1 cellular context compared by ENCODE assay signal in the genomic region with DNA sequence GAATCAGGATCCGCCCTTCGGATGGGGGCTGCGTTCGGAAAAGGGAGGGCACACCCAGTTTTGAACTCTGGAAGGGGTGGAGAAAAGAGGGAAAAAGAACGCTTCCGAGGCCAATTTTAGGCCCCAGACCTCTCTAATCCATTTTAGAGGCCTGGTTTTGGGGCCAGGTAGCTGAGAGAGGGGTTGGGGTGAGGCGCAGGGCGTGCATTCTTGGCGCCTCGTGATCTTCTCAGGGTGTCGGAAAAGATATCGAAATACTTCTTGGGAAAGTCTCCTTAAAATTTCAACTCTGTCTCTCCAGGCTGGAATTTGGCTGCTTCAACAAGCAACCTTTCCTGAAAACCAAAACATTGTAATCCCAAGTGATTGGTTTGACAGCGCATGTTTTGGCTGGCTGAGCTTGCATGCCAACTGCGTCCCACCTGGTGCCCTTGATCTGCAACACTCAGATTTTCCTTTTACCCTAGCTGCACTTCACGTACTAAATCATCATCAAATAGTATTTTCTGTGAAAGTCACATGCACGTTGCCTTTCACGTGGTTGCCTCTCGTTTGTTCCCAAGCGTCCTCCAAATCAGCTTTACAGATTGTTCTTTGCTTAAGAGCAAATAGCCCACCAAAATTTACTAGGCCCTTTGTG.
TF ChIP-seq lines count a peak whose summit lies in the region.

No MANE protein-coding gene starts in this region.

TF ChIP-seq in HepG2, 621 proteins besides CTCF, POLR2A, EP300 and RAD21 (continued from another document and continues in another):
- TF ChIP-seq SRSF9 (IDR thresholded peaks at IDR 0.05; ENCODE audit: borderline replicate concordance, insufficient read depth, low read depth, low read length, poor library complexity, severe bottlenecking) (no peak), ELF1 (CRISPR knock-in tag; IDR thresholded peaks at IDR 0.05) (no peak), SALL2 (CRISPR knock-in tag; IDR thresholded peaks at IDR 0.05) (no peak), PAX8 (CRISPR knock-in tag; IDR thresholded peaks at IDR 0.05; ENCODE audit: borderline replicate concordance) (no peak), ZNF839 (CRISPR knock-in tag; IDR thresholded peaks at IDR 0.05; ENCODE audit: borderline replicate concordance) (no peak), MTA3 (CRISPR knock-in tag; IDR thresholded peaks at IDR 0.05) (no peak), ZNF552 (CRISPR knock-in tag; IDR thresholded peaks at IDR 0.05; ENCODE audit: borderline replicate concordance) (no peak), DMAP1 (CRISPR knock-in tag; IDR thresholded peaks at IDR 0.05) (no peak), EEA1 (CRISPR knock-in tag; IDR thresholded peaks at IDR 0.05; ENCODE audit: borderline replicate concordance) (no peak), FOSL2 (CRISPR knock-in tag; IDR thresholded peaks at IDR 0.05) (no peak)
- TF ChIP-seq, protein P1, sequence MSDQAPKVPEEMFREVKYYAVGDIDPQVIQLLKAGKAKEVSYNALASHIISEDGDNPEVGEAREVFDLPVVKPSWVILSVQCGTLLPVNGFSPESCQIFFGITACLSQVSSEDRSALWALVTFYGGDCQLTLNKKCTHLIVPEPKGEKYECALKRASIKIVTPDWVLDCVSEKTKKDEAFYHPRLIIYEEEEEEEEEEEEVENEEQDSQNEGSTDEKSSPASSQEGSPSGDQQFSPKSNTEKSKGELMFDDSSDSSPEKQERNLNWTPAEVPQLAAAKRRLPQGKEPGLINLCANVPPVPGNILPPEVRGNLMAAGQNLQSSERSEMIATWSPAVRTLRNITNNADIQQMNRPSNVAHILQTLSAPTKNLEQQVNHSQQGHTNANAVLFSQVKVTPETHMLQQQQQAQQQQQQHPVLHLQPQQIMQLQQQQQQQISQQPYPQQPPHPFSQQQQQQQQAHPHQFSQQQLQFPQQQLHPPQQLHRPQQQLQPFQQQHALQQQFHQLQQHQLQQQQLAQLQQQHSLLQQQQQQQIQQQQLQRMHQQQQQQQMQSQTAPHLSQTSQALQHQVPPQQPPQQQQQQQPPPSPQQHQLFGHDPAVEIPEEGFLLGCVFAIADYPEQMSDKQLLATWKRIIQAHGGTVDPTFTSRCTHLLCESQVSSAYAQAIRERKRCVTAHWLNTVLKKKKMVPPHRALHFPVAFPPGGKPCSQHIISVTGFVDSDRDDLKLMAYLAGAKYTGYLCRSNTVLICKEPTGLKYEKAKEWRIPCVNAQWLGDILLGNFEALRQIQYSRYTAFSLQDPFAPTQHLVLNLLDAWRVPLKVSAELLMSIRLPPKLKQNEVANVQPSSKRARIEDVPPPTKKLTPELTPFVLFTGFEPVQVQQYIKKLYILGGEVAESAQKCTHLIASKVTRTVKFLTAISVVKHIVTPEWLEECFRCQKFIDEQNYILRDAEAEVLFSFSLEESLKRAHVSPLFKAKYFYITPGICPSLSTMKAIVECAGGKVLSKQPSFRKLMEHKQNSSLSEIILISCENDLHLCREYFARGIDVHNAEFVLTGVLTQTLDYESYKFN (CRISPR knock-in tag; conservative IDR thresholded peaks at IDR 0.05), result no peak
- TF ChIP-seq, protein P2, sequence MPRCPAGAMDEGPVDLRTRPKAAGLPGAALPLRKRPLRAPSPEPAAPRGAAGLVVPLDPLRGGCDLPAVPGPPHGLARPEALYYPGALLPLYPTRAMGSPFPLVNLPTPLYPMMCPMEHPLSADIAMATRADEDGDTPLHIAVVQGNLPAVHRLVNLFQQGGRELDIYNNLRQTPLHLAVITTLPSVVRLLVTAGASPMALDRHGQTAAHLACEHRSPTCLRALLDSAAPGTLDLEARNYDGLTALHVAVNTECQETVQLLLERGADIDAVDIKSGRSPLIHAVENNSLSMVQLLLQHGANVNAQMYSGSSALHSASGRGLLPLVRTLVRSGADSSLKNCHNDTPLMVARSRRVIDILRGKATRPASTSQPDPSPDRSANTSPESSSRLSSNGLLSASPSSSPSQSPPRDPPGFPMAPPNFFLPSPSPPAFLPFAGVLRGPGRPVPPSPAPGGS (CRISPR knock-in tag; IDR thresholded peaks at IDR 0.05), result 0 out of 2 replicates have a peak, but pooled peaks have one; percentile 8
- TF ChIP-seq, protein P3, sequence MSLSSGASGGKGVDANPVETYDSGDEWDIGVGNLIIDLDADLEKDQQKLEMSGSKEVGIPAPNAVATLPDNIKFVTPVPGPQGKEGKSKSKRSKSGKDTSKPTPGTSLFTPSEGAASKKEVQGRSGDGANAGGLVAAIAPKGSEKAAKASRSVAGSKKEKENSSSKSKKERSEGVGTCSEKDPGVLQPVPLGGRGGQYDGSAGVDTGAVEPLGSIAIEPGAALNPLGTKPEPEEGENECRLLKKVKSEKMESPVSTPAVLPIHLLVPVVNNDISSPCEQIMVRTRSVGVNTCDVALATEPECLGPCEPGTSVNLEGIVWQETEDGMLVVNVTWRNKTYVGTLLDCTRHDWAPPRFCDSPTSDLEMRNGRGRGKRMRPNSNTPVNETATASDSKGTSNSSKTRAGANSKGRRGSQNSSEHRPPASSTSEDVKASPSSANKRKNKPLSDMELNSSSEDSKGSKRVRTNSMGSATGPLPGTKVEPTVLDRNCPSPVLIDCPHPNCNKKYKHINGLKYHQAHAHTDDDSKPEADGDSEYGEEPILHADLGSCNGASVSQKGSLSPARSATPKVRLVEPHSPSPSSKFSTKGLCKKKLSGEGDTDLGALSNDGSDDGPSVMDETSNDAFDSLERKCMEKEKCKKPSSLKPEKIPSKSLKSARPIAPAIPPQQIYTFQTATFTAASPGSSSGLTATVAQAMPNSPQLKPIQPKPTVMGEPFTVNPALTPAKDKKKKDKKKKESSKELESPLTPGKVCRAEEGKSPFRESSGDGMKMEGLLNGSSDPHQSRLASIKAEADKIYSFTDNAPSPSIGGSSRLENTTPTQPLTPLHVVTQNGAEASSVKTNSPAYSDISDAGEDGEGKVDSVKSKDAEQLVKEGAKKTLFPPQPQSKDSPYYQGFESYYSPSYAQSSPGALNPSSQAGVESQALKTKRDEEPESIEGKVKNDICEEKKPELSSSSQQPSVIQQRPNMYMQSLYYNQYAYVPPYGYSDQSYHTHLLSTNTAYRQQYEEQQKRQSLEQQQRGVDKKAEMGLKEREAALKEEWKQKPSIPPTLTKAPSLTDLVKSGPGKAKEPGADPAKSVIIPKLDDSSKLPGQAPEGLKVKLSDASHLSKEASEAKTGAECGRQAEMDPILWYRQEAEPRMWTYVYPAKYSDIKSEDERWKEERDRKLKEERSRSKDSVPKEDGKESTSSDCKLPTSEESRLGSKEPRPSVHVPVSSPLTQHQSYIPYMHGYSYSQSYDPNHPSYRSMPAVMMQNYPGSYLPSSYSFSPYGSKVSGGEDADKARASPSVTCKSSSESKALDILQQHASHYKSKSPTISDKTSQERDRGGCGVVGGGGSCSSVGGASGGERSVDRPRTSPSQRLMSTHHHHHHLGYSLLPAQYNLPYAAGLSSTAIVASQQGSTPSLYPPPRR (CRISPR knock-in tag; IDR thresholded peaks at IDR 0.05; ENCODE audit: borderline replicate concordance), result no peak
- TF ChIP-seq, protein P4, sequence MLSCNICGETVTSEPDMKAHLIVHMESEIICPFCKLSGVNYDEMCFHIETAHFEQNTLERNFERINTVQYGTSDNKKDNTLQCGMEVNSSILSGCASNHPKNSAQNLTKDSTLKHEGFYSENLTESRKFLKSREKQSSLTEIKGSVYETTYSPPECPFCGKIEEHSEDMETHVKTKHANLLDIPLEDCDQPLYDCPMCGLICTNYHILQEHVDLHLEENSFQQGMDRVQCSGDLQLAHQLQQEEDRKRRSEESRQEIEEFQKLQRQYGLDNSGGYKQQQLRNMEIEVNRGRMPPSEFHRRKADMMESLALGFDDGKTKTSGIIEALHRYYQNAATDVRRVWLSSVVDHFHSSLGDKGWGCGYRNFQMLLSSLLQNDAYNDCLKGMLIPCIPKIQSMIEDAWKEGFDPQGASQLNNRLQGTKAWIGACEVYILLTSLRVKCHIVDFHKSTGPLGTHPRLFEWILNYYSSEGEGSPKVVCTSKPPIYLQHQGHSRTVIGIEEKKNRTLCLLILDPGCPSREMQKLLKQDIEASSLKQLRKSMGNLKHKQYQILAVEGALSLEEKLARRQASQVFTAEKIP (CRISPR knock-in tag; IDR thresholded peaks at IDR 0.05; ENCODE audit: borderline replicate concordance), result no peak
- TF ChIP-seq, protein P5, sequence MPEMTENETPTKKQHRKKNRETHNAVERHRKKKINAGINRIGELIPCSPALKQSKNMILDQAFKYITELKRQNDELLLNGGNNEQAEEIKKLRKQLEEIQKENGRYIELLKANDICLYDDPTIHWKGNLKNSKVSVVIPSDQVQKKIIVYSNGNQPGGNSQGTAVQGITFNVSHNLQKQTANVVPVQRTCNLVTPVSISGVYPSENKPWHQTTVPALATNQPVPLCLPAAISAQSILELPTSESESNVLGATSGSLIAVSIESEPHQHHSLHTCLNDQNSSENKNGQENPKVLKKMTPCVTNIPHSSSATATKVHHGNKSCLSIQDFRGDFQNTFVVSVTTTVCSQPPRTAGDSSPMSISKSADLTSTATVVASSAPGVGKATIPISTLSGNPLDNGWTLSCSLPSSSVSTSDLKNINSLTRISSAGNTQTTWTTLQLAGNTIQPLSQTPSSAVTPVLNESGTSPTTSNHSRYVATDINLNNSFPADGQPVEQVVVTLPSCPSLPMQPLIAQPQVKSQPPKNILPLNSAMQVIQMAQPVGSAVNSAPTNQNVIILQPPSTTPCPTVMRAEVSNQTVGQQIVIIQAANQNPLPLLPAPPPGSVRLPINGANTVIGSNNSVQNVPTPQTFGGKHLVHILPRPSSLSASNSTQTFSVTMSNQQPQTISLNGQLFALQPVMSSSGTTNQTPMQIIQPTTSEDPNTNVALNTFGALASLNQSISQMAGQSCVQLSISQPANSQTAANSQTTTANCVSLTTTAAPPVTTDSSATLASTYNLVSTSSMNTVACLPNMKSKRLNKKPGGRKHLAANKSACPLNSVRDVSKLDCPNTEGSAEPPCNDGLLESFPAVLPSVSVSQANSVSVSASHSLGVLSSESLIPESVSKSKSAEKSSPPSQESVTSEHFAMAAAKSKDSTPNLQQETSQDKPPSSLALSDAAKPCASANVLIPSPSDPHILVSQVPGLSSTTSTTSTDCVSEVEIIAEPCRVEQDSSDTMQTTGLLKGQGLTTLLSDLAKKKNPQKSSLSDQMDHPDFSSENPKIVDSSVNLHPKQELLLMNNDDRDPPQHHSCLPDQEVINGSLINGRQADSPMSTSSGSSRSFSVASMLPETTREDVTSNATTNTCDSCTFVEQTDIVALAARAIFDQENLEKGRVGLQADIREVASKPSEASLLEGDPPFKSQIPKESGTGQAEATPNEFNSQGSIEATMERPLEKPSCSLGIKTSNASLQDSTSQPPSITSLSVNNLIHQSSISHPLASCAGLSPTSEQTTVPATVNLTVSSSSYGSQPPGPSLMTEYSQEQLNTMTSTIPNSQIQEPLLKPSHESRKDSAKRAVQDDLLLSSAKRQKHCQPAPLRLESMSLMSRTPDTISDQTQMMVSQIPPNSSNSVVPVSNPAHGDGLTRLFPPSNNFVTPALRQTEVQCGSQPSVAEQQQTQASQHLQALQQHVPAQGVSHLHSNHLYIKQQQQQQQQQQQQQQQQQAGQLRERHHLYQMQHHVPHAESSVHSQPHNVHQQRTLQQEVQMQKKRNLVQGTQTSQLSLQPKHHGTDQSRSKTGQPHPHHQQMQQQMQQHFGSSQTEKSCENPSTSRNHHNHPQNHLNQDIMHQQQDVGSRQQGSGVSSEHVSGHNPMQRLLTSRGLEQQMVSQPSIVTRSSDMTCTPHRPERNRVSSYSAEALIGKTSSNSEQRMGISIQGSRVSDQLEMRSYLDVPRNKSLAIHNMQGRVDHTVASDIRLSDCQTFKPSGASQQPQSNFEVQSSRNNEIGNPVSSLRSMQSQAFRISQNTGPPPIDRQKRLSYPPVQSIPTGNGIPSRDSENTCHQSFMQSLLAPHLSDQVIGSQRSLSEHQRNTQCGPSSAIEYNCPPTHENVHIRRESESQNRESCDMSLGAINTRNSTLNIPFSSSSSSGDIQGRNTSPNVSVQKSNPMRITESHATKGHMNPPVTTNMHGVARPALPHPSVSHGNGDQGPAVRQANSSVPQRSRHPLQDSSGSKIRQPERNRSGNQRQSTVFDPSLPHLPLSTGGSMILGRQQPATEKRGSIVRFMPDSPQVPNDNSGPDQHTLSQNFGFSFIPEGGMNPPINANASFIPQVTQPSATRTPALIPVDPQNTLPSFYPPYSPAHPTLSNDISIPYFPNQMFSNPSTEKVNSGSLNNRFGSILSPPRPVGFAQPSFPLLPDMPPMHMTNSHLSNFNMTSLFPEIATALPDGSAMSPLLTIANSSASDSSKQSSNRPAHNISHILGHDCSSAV (CRISPR knock-in tag; IDR thresholded peaks at IDR 0.05; ENCODE audit: borderline replicate concordance), result no peak
- TF ChIP-seq, protein P6, sequence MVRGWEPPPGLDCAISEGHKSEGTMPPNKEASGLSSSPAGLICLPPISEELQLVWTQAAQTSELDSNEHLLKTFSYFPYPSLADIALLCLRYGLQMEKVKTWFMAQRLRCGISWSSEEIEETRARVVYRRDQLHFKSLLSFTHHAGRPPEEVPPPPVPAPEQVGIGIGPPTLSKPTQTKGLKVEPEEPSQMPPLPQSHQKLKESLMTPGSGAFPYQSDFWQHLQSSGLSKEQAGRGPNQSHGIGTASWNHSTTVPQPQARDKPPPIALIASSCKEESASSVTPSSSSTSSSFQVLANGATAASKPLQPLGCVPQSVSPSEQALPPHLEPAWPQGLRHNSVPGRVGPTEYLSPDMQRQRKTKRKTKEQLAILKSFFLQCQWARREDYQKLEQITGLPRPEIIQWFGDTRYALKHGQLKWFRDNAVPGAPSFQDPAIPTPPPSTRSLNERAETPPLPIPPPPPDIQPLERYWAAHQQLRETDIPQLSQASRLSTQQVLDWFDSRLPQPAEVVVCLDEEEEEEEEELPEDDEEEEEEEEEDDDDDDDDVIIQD (CRISPR knock-in tag; IDR thresholded peaks at IDR 0.05; ENCODE audit: low read depth), result no peak
- TF ChIP-seq, protein P7, sequence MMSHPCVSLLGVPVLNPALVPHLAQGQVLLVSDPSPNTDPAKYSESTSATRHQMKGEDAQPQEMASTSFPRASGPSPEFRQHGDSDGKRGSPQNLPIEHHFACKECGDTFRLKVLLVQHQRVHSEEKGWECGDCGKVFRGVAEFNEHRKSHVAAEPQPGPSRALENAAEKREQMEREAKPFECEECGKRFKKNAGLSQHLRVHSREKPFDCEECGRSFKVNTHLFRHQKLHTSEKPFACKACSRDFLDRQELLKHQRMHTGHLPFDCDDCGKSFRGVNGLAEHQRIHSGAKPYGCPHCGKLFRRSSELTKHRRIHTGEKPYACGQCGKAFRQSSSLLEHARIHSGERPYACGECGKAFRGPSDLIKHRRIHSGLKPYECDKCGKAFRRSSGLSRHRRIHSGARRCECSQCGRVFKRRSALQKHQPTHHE (CRISPR knock-in tag; IDR thresholded peaks at IDR 0.05; ENCODE audit: borderline replicate concordance), result no peak
- TF ChIP-seq, protein P8, sequence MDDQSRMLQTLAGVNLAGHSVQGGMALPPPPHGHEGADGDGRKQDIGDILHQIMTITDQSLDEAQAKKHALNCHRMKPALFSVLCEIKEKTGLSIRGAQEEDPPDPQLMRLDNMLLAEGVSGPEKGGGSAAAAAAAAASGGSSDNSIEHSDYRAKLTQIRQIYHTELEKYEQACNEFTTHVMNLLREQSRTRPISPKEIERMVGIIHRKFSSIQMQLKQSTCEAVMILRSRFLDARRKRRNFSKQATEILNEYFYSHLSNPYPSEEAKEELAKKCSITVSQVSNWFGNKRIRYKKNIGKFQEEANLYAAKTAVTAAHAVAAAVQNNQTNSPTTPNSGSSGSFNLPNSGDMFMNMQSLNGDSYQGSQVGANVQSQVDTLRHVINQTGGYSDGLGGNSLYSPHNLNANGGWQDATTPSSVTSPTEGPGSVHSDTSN (CRISPR knock-in tag; IDR thresholded peaks at IDR 0.05; ENCODE audit: borderline replicate concordance), result no peak
- TF ChIP-seq, protein P9, sequence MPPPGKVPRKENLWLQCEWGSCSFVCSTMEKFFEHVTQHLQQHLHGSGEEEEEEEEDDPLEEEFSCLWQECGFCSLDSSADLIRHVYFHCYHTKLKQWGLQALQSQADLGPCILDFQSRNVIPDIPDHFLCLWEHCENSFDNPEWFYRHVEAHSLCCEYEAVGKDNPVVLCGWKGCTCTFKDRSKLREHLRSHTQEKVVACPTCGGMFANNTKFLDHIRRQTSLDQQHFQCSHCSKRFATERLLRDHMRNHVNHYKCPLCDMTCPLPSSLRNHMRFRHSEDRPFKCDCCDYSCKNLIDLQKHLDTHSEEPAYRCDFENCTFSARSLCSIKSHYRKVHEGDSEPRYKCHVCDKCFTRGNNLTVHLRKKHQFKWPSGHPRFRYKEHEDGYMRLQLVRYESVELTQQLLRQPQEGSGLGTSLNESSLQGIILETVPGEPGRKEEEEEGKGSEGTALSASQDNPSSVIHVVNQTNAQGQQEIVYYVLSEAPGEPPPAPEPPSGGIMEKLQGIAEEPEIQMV (CRISPR knock-in tag; IDR thresholded peaks at IDR 0.05; ENCODE audit: low read depth), result no peak; the same call in 1 of the 2 replicates
